Comparison of ENCODE assay signal across 21 cellular contexts in the genomic region with DNA sequence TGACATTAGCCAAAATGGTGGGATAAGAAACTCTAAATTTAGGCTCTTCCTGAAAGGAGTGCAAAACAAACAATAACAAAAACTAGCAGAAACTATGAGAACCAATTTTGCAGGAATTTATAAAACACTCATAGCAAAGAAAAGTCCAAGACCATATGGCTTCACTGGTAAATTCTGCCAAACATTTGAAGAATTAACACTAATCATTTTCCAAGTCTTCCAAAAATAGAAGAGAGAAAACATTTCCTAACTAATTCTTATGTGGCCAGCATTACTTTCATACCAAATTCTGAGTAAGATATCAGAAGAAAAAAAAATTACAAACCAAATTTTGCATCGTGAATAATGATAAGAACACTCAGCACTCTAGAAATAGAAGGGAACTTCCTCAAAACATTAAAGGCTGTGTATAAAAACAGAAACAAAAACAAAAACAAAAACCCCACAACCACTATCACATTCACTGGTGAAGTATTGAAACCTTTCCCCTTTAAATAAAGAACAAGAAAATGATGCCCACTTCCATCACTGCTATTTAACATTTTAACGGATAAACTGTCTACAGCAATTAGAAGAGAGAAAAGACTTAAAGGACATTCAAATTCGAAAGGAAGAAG.
"Had no signal": no experiment of that assay in that cellular context is flagged by ENCODE, and none has a peak within 500 bp of the region (broad histone marks: within the 10 kb centered on the region; RNA-seq: fewer than 3 reads in every experiment).

No MANE protein-coding gene starts in this region.

- H3K4me2 ChIP-seq: smooth muscle cell had no signal

- ATAC-seq: esophagus mucosa; lower lobe of right lung; natural killer cell; pancreas; sciatic nerve; stimulated activated effector memory CD8-positive, alpha-beta T cell treated with anti-CD3 and anti-CD28 coated beads, Interleukin-12 subunit alpha, Interleukin-12 subunit beta, amount 100 ng/mL, for 72 hours; WTC11 had no signal

- DNase-seq: activated CD4-positive, alpha-beta memory T cell treated with anti-CD3 and anti-CD28 coated beads for 36 hours; activated CD4-positive, alpha-beta T cell treated with anti-CD3 and anti-CD28 coated beads for 4 hours; activated naive CD4-positive, alpha-beta T cell; activated naive CD8-positive, alpha-beta T cell treated with anti-CD3 and anti-CD28 coated beads for 36 hours; activated T-cell treated with anti-CD3 and anti-CD28 coated beads for 4 hours; amygdala; effector CD8-positive, alpha-beta T cell; hippocampal formation; lower lobe of right lung; natural killer cell; pancreas; stimulated activated CD4-positive, alpha-beta T cell treated with anti-CD3 and anti-CD28 coated beads, Interleukin-4, amount 100 ng/mL, for 24 hours; testis; upper lobe of left lung had no signal

- H3K27me3 ChIP-seq: cardiac muscle cell, neutrophil, pancreas, testis, upper lobe of left lung had no signal

- H3K27ac ChIP-seq: cardiac muscle cell, lower lobe of right lung, neutrophil, pancreas, testis, upper lobe of left lung had no signal

- H3K9me3 ChIP-seq: lower lobe of right lung, neutrophil, pancreas, testis, upper lobe of left lung had no signal

- H3K4me3 ChIP-seq: cardiac muscle cell, lower lobe of right lung, pancreas, smooth muscle cell, testis, upper lobe of left lung had no signal

- H3K36me3 ChIP-seq: cardiac muscle cell, lower lobe of right lung, neutrophil, pancreas, upper lobe of left lung had no signal

- H3K4me1 ChIP-seq: lower lobe of right lung, pancreas, testis, upper lobe of left lung had no signal
